ENCODE assay signal across 15 cellular contexts in the genomic region with DNA sequence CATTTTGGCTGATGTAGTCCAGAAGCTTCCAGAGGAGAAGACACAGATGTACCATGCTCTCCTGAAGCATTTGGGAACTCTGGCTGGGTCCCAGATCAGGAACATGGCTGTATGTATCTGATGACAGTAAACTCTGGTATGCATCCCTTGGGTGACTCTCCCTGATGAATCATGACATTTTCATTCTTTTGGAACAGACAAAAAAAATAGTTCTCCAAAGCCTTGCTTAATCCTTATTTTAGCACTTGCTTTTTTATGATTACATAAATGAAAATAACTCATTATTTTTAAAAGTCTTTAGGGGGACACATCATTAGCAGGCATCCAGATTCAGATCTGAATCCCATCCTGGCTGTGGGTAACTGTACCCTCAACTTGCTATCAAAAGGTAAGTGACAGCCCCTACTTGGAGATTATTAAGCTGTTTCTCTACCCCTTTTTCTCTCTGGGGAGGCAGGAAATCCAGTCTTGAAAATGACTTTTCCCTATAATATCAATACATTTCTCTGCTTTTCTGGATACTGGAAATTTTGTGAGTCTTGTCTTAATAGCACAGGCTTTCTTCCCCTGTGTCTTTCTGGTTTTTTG. TPM values are rescaled to one million over a fixed set of nuclear protein-coding genes. Genes with fewer than 3 reads are reported as not detected.
DNase-seq lines count a peak whose midpoint lies in the region; ATAC-seq, FAIRE-seq and TF ChIP-seq lines count a peak whose summit lies in the region.
"Had no signal": no experiment of that assay in that cellular context is flagged by ENCODE, and none has a peak within 500 bp of the region (broad histone marks: within the 10 kb centered on the region; RNA-seq: fewer than 3 reads in every experiment).

No MANE protein-coding gene starts in this region.

- intact Hi-C loops in pancreas (cut with DNase I) = no loop called here

- H3K36me3 ChIP-seq in pancreas = peaks cover 4 to 58% (median 19%) of the 10 kb centered on the region in 3 donors

- no peaks in the 10 kb centered on the region for H3K27me3 ChIP-seq in pancreas

- FAIRE-seq in RCC 7860 (lab: Jason Lieb, UNC) (peak; percentile 89), pancreas (lab: Jason Lieb, UNC) (no peak)
- FAIRE-seq: colon, GM12891 had no signal

- H3K27ac ChIP-seq in epithelial cell of prostate = peak overlapping the region; percentile 85
- H3K27ac ChIP-seq in pancreas = no peak overlapping the region
- H3K27ac ChIP-seq: HL-60 had no signal

- ATAC-seq in pancreas (peak in 3 of 4 donors; percentile 25 to 36 (median 36)), HG03159 (IDR thresholded peaks at IDR 0.05; ENCODE audit: unreplicated experiment) (no peak), GM21390 (IDR thresholded peaks at IDR 0.05; ENCODE audit: unreplicated experiment) (no peak), HG03196 (IDR thresholded peaks at IDR 0.05; ENCODE audit: unreplicated experiment) (no peak)
- ATAC-seq: stimulated activated naive CD8-positive, alpha-beta T cell treated with anti-CD3 and anti-CD28 coated beads, Interleukin-15, Interleukin-2, amounts not matched to agents 100 U/mL and 50 U/mL, for 24 hours had no signal

- TF ChIP-seq CTCF in pancreas (IDR thresholded peaks at IDR 0.05) = no peak

- DNase-seq in EH (ENCODE audit: low read depth) = peak; percentile 95
- peak; percentile 75 for DNase-seq in RCC 7860 (ENCODE audit: low spot score)
- no peak for DNase-seq in epithelial cell of prostate (ENCODE audit: low read depth, low spot score)
- no peak for DNase-seq in pancreas
- DNase-seq in NOMO-1 treated with DMSO at 0.1 percent for 48 hours (lab: John Stamatoyannopoulos, UW; ENCODE audit: unreplicated experiment) = no peak
- DNase-seq: activated CD4-positive, CD25-positive, alpha-beta regulatory T cell; NCI-H1436 treated with DMSO at 0.1 percent for 48 hours; stimulated activated CD4-positive, alpha-beta T cell treated with anti-CD3 and anti-CD28 coated beads, Interleukin-2, amount 100 ng/mL, for 24 hours; stimulated activated naive CD8-positive, alpha-beta T cell treated with anti-CD3 and anti-CD28 coated beads, Interleukin-15, Interleukin-2, amounts not matched to agents 100 U/mL and 50 U/mL, for 24 hours had no signal

- H3K9me3 ChIP-seq in pancreas = no peaks in the 10 kb centered on the region

- no peaks in the 10 kb centered on the region for H3K4me1 ChIP-seq in pancreas

- no peak overlapping the region for H3K4me3 ChIP-seq in pancreas

RNA-seq across cellular contexts. Expression of gene AOX1, which starts 23.3 kb away (rescaled TPM):
- total RNA-seq in pancreas = 100 to 1,000 TPM in 5 of 6 donors, 10 to 100 TPM in 1; 94.6 to 181 (median 136) TPM
- polyA plus RNA-seq in pancreas = 10 to 100 TPM; 17.8 to 29.2 TPM

Comparison
In these comparisons a context has a peak if more than half of its experiments do, and no peak if none do; other contexts are left out.
1. DNase-seq: peak in EH (single experiment) and RCC 7860 (single experiment); none in epithelial cell of prostate (single experiment), pancreas (0 of 6) and NOMO-1 treated with DMSO at 0.1 percent for 48 hours (single experiment).
2. ATAC-seq: peak in pancreas (3 of 4); none in HG03159 (single experiment), GM21390 (single experiment) and HG03196 (single experiment).